Comparison of ENCODE assay signal across 8 cellular contexts in the genomic region with DNA sequence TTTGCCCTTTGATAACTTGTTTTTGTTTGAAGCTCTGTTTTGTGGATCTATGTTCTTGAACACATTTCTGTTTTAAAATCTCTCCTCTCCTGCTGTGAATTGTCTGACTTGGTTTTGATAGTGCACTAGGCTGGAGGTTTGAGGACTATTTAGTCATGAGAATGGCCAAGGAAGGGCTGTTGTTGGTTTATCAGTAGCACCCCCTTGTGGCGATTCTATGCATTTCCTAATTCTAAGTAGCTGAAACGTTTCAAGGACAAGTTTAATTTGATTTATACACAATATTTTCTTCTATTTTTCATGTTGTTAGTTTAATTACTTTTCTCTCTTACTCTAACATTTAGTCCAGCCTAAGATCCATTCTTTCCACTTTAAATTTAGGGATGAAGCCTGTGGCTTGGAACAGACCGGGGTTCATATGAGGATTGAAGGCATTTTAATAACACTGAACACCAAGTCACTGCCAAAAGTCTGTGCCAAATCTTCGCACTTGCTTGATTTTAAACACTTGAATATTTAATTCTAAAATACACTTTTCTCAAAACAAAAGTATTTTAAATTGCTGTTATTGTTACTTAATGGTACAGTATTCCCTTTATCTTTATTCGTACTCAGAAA.
DNase-seq lines count a peak whose midpoint lies in the region; ATAC-seq and TF ChIP-seq lines count a peak whose summit lies in the region.

No MANE protein-coding gene starts in this region.

- no peak overlapping the region for H3K27ac ChIP-seq in suprapubic skin

- in situ Hi-C loops in astrocyte of the cerebellum (cut with HindIII; ENCODE audit: low sequenced_read_pairs), result no loop called here

- H3K27me3 Mint-ChIP-seq in immature natural killer cell (ENCODE audit: low read depth in 3 of 3), result peaks cover 7 to 12% (median 7%) of the 10 kb centered on the region in 3 donors

- H3K4me3 Mint-ChIP-seq in immature natural killer cell, result no peak overlapping the region

- no peaks in the 10 kb centered on the region for H3K27me3 ChIP-seq in suprapubic skin

- no peaks in the 10 kb centered on the region for H3K36me3 ChIP-seq in suprapubic skin

- H3K4me3 ChIP-seq in astrocyte of the cerebellum (ENCODE audit: low read depth, low read length), result no peak overlapping the region
- H3K4me3 ChIP-seq in suprapubic skin, result no peak overlapping the region

- no peak overlapping the region for H3K27ac Mint-ChIP-seq in immature natural killer cell

- H3K9me3 ChIP-seq in suprapubic skin, result no peaks in the 10 kb centered on the region

- WGBS in suprapubic skin, result 28% methylated on average over 5 of the region's 5 CpGs

- no peaks in the 10 kb centered on the region for H3K36me3 Mint-ChIP-seq in immature natural killer cell

- no peak for TF ChIP-seq EP300 in suprapubic skin (IDR thresholded peaks at IDR 0.05)

- peak; percentile 61 for ATAC-seq in GM19467 (IDR thresholded peaks at IDR 0.05; ENCODE audit: unreplicated experiment)
- ATAC-seq in HG03520 (IDR thresholded peaks at IDR 0.05; ENCODE audit: unreplicated experiment), result peak; percentile 61

- H3K4me1 Mint-ChIP-seq in immature natural killer cell, result no peaks in the 10 kb centered on the region

- TF ChIP-seq CTCF in astrocyte of the cerebellum (IDR thresholded peaks at IDR 0.05; ENCODE audit: low read depth, low read length, missing control alignments) (peak; percentile 80), suprapubic skin (IDR thresholded peaks at IDR 0.05) (peak; percentile 43 to 58)

- no peak for TF ChIP-seq POLR2A in suprapubic skin (IDR thresholded peaks at IDR 0.05)

- DNase-seq in activated CD4-positive, alpha-beta T cell treated with anti-CD3 and anti-CD28 coated beads for 4 hours, result peak; percentile 3 to 18
- no peak for DNase-seq in activated CD4-positive, alpha-beta T cell treated with anti-CD3 and anti-CD28 coated beads for 1 hour
- DNase-seq in NCI-H82 treated with DMSO at 0.1 percent for 48 hours (lab: John Stamatoyannopoulos, UW; ENCODE audit: unreplicated experiment) (peak; percentile 37), astrocyte of the cerebellum (ENCODE audit: low read depth) (peak; percentile 68), immature natural killer cell (peak in 2 of 3 donors; percentile 12 to 21), suprapubic skin (ENCODE audit: low spot score in 2 of 2) (no peak)

- H3K9me3 Mint-ChIP-seq in immature natural killer cell, result peaks cover 0 to 1% (median 0%) of the 10 kb centered on the region in 6 donors

- H3K4me1 ChIP-seq in suprapubic skin, result no peaks in the 10 kb centered on the region

Comparison
In these comparisons a context has a peak if more than half of its experiments do, and no peak if none do; other contexts are left out.
1. DNase-seq: peak in activated CD4-positive, alpha-beta T cell treated with anti-CD3 and anti-CD28 coated beads for 4 hours (2 of 2), NCI-H82 treated with DMSO at 0.1 percent for 48 hours (single experiment), astrocyte of the cerebellum (single experiment) and immature natural killer cell (2 of 3); none in activated CD4-positive, alpha-beta T cell treated with anti-CD3 and anti-CD28 coated beads for 1 hour (single experiment) and suprapubic skin (0 of 2).